In the genomic region with DNA sequence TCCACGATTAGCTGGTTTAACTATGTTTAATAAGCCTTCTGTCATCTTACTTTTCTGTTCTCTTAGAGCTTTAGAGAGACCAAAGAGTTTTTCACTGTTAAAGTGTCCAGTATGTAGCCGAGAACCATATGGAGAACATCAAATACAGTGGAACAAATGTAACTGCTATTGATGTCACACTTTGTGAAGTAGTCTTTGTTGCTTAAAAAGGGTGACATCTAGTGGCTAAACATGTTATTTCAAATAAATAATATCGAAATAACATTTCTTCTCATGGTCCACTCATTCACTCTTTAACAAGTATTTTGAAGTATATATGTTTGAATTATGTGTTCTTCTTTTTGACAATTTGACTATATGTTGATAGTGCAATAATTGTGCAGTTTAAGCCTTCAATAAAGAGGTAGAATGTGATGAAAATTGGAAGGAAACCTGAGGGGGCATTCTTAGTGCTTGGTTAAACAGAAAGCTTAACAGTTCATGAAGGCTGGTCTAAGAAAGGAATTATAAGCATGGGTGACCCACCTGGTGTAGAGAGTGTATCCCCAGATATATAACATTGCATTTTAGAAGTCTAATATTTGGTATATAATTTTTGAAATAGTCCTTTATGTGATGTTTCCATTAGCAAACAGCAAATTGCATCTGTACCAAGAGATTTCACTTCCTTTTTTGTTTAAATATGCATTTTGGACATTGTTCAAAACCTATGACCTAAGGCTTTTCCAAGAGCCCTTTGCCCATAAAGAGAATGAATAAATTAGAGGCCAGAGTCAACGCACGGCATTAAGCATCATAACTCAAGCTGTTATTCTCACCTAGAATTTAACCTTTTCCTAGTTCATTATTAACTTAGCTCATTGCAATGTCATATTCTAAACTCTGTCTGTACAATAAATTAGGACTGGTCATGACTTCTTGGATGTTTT, we compare ENCODE assay signal across 8 cellular contexts.
DNase-seq lines count a peak whose midpoint lies in the region; ATAC-seq and TF ChIP-seq lines count a peak whose summit lies in the region.

No MANE protein-coding gene starts in this region.

- peak overlapping the region; percentile 46 for H3K4me3 ChIP-seq in OCI-LY3 (ENCODE audit: low read length)
- no peak overlapping the region for H3K4me3 ChIP-seq in prostate gland

- H3K27ac Mint-ChIP-seq in stimulated activated effector memory CD8-positive, alpha-beta T cell treated with anti-CD3 and anti-CD28 coated beads, Interleukin-12 subunit alpha, Interleukin-12 subunit beta, amount 100 ng/mL, for 72 hours: no peak overlapping the region

- H2AFZ ChIP-seq in OCI-LY3 (ENCODE audit: low read depth, low read length): peak overlapping the region; percentile 78

- H3K9me3 Mint-ChIP-seq in stimulated activated effector memory CD8-positive, alpha-beta T cell treated with anti-CD3 and anti-CD28 coated beads, Interleukin-12 subunit alpha, Interleukin-12 subunit beta, amount 100 ng/mL, for 72 hours: no peaks in the 10 kb centered on the region

- TF ChIP-seq POLR2A in erythroblast (IDR thresholded peaks at IDR 0.05; ENCODE audit: low read length): no peak
- no peak for TF ChIP-seq POLR2A in prostate gland (IDR thresholded peaks at IDR 0.05)

- H3K27me3 ChIP-seq in OCI-LY3 (ENCODE audit: low read depth, low read length) (no peaks in the 10 kb centered on the region), prostate gland (replicated peaks; ENCODE audit: insufficient read depth) (no peaks in the 10 kb centered on the region)

- H3K36me3 ChIP-seq in OCI-LY3 (replicated peaks; ENCODE audit: low read depth, low read length): no peaks in the 10 kb centered on the region
- no peaks in the 10 kb centered on the region for H3K36me3 ChIP-seq in prostate gland

- peak; percentile 73 for TF ChIP-seq CTCF in OCI-LY3 (IDR thresholded peaks at IDR 0.05; ENCODE audit: low read depth, low read length)
- TF ChIP-seq CTCF in prostate gland (IDR thresholded peaks at IDR 0.05): peak; percentile 41 to 53 (median 47)

- no peaks in the 10 kb centered on the region for H3K79me2 ChIP-seq in OCI-LY3 (ENCODE audit: low read length)

- H3K4me3 Mint-ChIP-seq in stimulated activated effector memory CD8-positive, alpha-beta T cell treated with anti-CD3 and anti-CD28 coated beads, Interleukin-12 subunit alpha, Interleukin-12 subunit beta, amount 100 ng/mL, for 72 hours: no peak overlapping the region

- peaks cover 9% of the 10 kb centered on the region for H3K4me1 ChIP-seq in OCI-LY3 (ENCODE audit: low read length)
- H3K4me1 ChIP-seq in prostate gland (replicated peaks): no peaks in the 10 kb centered on the region

- ATAC-seq in GM19351 (IDR thresholded peaks at IDR 0.05; ENCODE audit: unreplicated experiment): peak; percentile 84
- peak; percentile 80 for ATAC-seq in HG03378 (IDR thresholded peaks at IDR 0.05; ENCODE audit: unreplicated experiment)
- no peak for ATAC-seq in stimulated activated effector memory CD8-positive, alpha-beta T cell treated with anti-CD3 and anti-CD28 coated beads, Interleukin-12 subunit alpha, Interleukin-12 subunit beta, amount 100 ng/mL, for 72 hours

- no peaks in the 10 kb centered on the region for H3K4me1 Mint-ChIP-seq in stimulated activated effector memory CD8-positive, alpha-beta T cell treated with anti-CD3 and anti-CD28 coated beads, Interleukin-12 subunit alpha, Interleukin-12 subunit beta, amount 100 ng/mL, for 72 hours

- no peak overlapping the region for H3K27ac ChIP-seq in OCI-LY3 (ENCODE audit: low read length)
- H3K27ac ChIP-seq in prostate gland: no peak overlapping the region

- H3K9ac ChIP-seq in OCI-LY3 (ENCODE audit: low read length): no peak overlapping the region

- H3K36me3 Mint-ChIP-seq in stimulated activated effector memory CD8-positive, alpha-beta T cell treated with anti-CD3 and anti-CD28 coated beads, Interleukin-12 subunit alpha, Interleukin-12 subunit beta, amount 100 ng/mL, for 72 hours: no peaks in the 10 kb centered on the region

- intact Hi-C loops in prostate gland (cut with DNase I): loop anchor here (10.0 kb wide), 1 partner anchor 195 kb away; no protein-coding TSS in a partner anchor

- H3K4me2 ChIP-seq in OCI-LY3 (ENCODE audit: low read length): peak overlapping the region; percentile 69

- no peaks in the 10 kb centered on the region for H3K9me3 ChIP-seq in OCI-LY3 (ENCODE audit: insufficient read depth, low read length)
- no peaks in the 10 kb centered on the region for H3K9me3 ChIP-seq in prostate gland

- WGBS in prostate gland: 40% methylated on average over 5 of the region's 5 CpGs

- no peaks in the 10 kb centered on the region for H4K20me1 ChIP-seq in OCI-LY3 (ENCODE audit: insufficient read depth, low read length)

- DNase-seq in DMS114 treated with DMSO at 0.1 percent for 48 hours (lab: John Stamatoyannopoulos, UW; ENCODE audit: unreplicated experiment) (peak; percentile 22), erythroblast (lab: John Stamatoyannopoulos, UW) (peak; percentile 23 to 43), prostate gland (ENCODE audit: low spot score) (no peak), UCSD-AML1 (lab: John Stamatoyannopoulos, UW; ENCODE audit: unreplicated experiment) (no peak)
- DNase-seq in stimulated activated effector memory CD8-positive, alpha-beta T cell treated with anti-CD3 and anti-CD28 coated beads, Interleukin-12 subunit alpha, Interleukin-12 subunit beta, amount 100 ng/mL, for 72 hours (ENCODE audit: low spot score in 2 of 2): no peak

Comparison
In these comparisons a context has a peak if more than half of its experiments do, and no peak if none do; other contexts are left out.
1. DNase-seq: peak in DMS114 treated with DMSO at 0.1 percent for 48 hours (single experiment) and erythroblast (2 of 2); none in prostate gland (single experiment), stimulated activated effector memory CD8-positive, alpha-beta T cell treated with anti-CD3 and anti-CD28 coated beads, Interleukin-12 subunit alpha, Interleukin-12 subunit beta, amount 100 ng/mL, for 72 hours (0 of 2) and UCSD-AML1 (single experiment).